In genomic region chr4:61175495-61175894, GRCh38 we compare ENCODE assay signal across 10 cellular contexts. TPM values are rescaled to one million over a fixed set of nuclear protein-coding genes. Genes with fewer than 3 reads are reported as not detected.
"Had no signal": no experiment of that assay in that cellular context is flagged by ENCODE, and none has a peak within 500 bp of the region (broad histone marks: within the 10 kb centered on the region; RNA-seq: fewer than 3 reads in every experiment).

No MANE protein-coding gene starts in this region.

- DNase-seq: GM23248, GOT3, H7, H9, HCEC 1CT, HFFc6 had no signal

- H3K4me1 ChIP-seq: HAP-1 had no signal

- H3K4me3 ChIP-seq: GM23248, GM23338, HAP-1 had no signal

- H3K36me3 ChIP-seq: HAP-1 had no signal

- H3K4me2 ChIP-seq: GM23338 had no signal

- ATAC-seq: GM23338, HCT116 had no signal

- H3K9ac ChIP-seq: GM23248 had no signal

- H3K27ac ChIP-seq: GM23248 had no signal

- H3K9me3 ChIP-seq: HAP-1 had no signal

- H2AFZ ChIP-seq: GM23248, GM23338 had no signal

RNA-seq across cellular contexts. Expression of gene ADGRL3, which starts 24.6 kb away (rescaled TPM):
- total RNA-seq: GM23248, H4, HFFc6 had no signal
